1 cellular context compared by ENCODE assay signal in genomic region chr1:20787100-20787774, GRCh38.
TF ChIP-seq lines count a peak whose summit lies in the region.

A gene with protein sequence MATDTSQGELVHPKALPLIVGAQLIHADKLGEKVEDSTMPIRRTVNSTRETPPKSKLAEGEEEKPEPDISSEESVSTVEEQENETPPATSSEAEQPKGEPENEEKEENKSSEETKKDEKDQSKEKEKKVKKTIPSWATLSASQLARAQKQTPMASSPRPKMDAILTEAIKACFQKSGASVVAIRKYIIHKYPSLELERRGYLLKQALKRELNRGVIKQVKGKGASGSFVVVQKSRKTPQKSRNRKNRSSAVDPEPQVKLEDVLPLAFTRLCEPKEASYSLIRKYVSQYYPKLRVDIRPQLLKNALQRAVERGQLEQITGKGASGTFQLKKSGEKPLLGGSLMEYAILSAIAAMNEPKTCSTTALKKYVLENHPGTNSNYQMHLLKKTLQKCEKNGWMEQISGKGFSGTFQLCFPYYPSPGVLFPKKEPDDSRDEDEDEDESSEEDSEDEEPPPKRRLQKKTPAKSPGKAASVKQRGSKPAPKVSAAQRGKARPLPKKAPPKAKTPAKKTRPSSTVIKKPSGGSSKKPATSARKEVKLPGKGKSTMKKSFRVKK (minus strand): TSS chr1:20787307. CDS start chr1:20780440, 6,867 bp downstream.

TF ChIP-seq in HepG2, 621 proteins besides CTCF, POLR2A, EP300 and RAD21 (continued from another document and continues in another):
- TF ChIP-seq IKZF5 (CRISPR knock-in tag; IDR thresholded peaks at IDR 0.05) (0 out of 2 replicates have a peak, but pooled peaks have one; percentile 15), PRMT3 (CRISPR knock-in tag; IDR thresholded peaks at IDR 0.05; ENCODE audit: borderline replicate concordance, low read depth) (no peak; the same call in 1 of the 2 replicates), PHF8 (CRISPR knock-in tag; IDR thresholded peaks at IDR 0.05) (peak; percentile 73), CSRNP1 (CRISPR knock-in tag; IDR thresholded peaks at IDR 0.05) (no peak), RELA (CRISPR knock-in tag; IDR thresholded peaks at IDR 0.05) (no peak), GZF1 (CRISPR knock-in tag; IDR thresholded peaks at IDR 0.05) (no peak), PTBP1 (IDR thresholded peaks at IDR 0.05; ENCODE audit: low read depth, low read length, poor library complexity, severe bottlenecking) (no peak), ASH2L (IDR thresholded peaks at IDR 0.05; ENCODE audit: insufficient read length, low read depth, low read length) (no peak), ZNF547 (CRISPR knock-in tag; IDR thresholded peaks at IDR 0.05) (no peak), ZBTB38 (CRISPR knock-in tag; IDR thresholded peaks at IDR 0.05) (no peak), ZNF10 (CRISPR knock-in tag; IDR thresholded peaks at IDR 0.05; ENCODE audit: borderline replicate concordance, low read depth) (no peak), SOX5 (CRISPR knock-in tag; IDR thresholded peaks at IDR 0.05; ENCODE audit: borderline replicate concordance) (no peak), KDM5B (CRISPR knock-in tag; IDR thresholded peaks at IDR 0.05; ENCODE audit: borderline replicate concordance) (no peak), ZSCAN12 (CRISPR knock-in tag; IDR thresholded peaks at IDR 0.05) (peak; percentile 47; the same call in 1 of the 2 replicates), PHF20 (CRISPR knock-in tag; IDR thresholded peaks at IDR 0.05) (no peak), PBX3 (CRISPR knock-in tag; IDR thresholded peaks at IDR 0.05; ENCODE audit: borderline replicate concordance) (no peak), ZNF468 (CRISPR knock-in tag; IDR thresholded peaks at IDR 0.05) (no peak), DNMT3B (CRISPR knock-in tag; conservative IDR thresholded peaks at IDR 0.05) (no peak), ZNF563 (CRISPR knock-in tag; IDR thresholded peaks at IDR 0.05) (no peak), KDM5A (IDR thresholded peaks at IDR 0.05; ENCODE audit: borderline replicate concordance, low read length) (no peak), HMG20A (CRISPR knock-in tag; IDR thresholded peaks at IDR 0.05; ENCODE audit: borderline replicate concordance) (no peak), ZNF607 (CRISPR knock-in tag; IDR thresholded peaks at IDR 0.05; ENCODE audit: borderline replicate concordance) (no peak), XRCC5 (optimal IDR thresholded peaks at IDR 0.05; ENCODE audit: low read length) (no peak), SNAPC4 (CRISPR knock-in tag; IDR thresholded peaks at IDR 0.05) (no peak), ZNF660 (CRISPR knock-in tag; IDR thresholded peaks at IDR 0.05; ENCODE audit: borderline replicate concordance, low read depth) (no peak), ZNF260 (CRISPR knock-in tag; IDR thresholded peaks at IDR 0.05; ENCODE audit: borderline replicate concordance, low read depth) (no peak), SRSF1 (optimal IDR thresholded peaks at IDR 0.05; ENCODE audit: low read depth, low read length) (no peak), MYPOP (CRISPR knock-in tag; IDR thresholded peaks at IDR 0.05) (peak; percentile 60; the same call in 1 of the 2 replicates), NRL (CRISPR knock-in tag; IDR thresholded peaks at IDR 0.05; ENCODE audit: borderline replicate concordance) (no peak), ZNF12 (CRISPR knock-in tag; IDR thresholded peaks at IDR 0.05) (peak; percentile 41)
- TF ChIP-seq, protein P1, sequence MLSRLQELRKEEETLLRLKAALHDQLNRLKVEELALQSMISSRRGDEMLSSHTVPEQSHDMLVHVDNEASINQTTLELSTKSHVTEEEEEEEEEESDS (CRISPR knock-in tag; IDR thresholded peaks at IDR 0.05; ENCODE audit: borderline replicate concordance) = no peak
- TF ChIP-seq, protein P2, sequence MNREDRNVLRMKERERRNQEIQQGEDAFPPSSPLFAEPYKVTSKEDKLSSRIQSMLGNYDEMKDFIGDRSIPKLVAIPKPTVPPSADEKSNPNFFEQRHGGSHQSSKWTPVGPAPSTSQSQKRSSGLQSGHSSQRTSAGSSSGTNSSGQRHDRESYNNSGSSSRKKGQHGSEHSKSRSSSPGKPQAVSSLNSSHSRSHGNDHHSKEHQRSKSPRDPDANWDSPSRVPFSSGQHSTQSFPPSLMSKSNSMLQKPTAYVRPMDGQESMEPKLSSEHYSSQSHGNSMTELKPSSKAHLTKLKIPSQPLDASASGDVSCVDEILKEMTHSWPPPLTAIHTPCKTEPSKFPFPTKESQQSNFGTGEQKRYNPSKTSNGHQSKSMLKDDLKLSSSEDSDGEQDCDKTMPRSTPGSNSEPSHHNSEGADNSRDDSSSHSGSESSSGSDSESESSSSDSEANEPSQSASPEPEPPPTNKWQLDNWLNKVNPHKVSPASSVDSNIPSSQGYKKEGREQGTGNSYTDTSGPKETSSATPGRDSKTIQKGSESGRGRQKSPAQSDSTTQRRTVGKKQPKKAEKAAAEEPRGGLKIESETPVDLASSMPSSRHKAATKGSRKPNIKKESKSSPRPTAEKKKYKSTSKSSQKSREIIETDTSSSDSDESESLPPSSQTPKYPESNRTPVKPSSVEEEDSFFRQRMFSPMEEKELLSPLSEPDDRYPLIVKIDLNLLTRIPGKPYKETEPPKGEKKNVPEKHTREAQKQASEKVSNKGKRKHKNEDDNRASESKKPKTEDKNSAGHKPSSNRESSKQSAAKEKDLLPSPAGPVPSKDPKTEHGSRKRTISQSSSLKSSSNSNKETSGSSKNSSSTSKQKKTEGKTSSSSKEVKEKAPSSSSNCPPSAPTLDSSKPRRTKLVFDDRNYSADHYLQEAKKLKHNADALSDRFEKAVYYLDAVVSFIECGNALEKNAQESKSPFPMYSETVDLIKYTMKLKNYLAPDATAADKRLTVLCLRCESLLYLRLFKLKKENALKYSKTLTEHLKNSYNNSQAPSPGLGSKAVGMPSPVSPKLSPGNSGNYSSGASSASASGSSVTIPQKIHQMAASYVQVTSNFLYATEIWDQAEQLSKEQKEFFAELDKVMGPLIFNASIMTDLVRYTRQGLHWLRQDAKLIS (CRISPR knock-in tag; IDR thresholded peaks at IDR 0.05) = no peak
- TF ChIP-seq, protein P3, sequence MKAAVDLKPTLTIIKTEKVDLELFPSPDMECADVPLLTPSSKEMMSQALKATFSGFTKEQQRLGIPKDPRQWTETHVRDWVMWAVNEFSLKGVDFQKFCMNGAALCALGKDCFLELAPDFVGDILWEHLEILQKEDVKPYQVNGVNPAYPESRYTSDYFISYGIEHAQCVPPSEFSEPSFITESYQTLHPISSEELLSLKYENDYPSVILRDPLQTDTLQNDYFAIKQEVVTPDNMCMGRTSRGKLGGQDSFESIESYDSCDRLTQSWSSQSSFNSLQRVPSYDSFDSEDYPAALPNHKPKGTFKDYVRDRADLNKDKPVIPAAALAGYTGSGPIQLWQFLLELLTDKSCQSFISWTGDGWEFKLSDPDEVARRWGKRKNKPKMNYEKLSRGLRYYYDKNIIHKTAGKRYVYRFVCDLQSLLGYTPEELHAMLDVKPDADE (CRISPR knock-in tag; IDR thresholded peaks at IDR 0.05) = no peak
- TF ChIP-seq, protein P4, sequence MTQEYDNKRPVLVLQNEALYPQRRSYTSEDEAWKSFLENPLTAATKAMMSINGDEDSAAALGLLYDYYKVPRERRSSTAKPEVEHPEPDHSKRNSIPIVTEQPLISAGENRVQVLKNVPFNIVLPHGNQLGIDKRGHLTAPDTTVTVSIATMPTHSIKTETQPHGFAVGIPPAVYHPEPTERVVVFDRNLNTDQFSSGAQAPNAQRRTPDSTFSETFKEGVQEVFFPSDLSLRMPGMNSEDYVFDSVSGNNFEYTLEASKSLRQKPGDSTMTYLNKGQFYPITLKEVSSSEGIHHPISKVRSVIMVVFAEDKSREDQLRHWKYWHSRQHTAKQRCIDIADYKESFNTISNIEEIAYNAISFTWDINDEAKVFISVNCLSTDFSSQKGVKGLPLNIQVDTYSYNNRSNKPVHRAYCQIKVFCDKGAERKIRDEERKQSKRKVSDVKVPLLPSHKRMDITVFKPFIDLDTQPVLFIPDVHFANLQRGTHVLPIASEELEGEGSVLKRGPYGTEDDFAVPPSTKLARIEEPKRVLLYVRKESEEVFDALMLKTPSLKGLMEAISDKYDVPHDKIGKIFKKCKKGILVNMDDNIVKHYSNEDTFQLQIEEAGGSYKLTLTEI (CRISPR knock-in tag; conservative IDR thresholded peaks at IDR 0.05) = no peak
- TF ChIP-seq, protein P5, sequence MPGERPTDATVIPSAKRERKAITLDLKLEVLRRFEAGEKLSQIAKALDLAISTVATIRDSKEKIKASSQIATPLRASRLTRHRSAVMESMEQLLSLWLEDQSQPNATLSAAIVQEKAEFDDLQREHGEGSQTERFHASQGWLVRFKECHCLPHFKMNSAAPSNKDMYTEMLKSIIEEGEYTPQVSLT (CRISPR knock-in tag; IDR thresholded peaks at IDR 0.05; ENCODE audit: borderline replicate concordance, low read depth) = no peak
